1 cellular context compared by ENCODE assay signal in genomic region chr4:47221721-47222120, GRCh38.
TF ChIP-seq lines count a peak whose summit lies in the region.

No MANE protein-coding gene starts in this region.

TF ChIP-seq in WTC11, 78 proteins besides CTCF, POLR2A, EP300 and RAD21 (continued from another document):
- TF ChIP-seq ZNF121 (CRISPR knock-in tag; IDR thresholded peaks at IDR 0.05) (no peak), ZNF396 (CRISPR knock-in tag; IDR thresholded peaks at IDR 0.05; ENCODE audit: borderline replicate concordance) (no peak), EMX1 (CRISPR knock-in tag; IDR thresholded peaks at IDR 0.05) (no peak), MXD4 (CRISPR knock-in tag; IDR thresholded peaks at IDR 0.05; ENCODE audit: borderline replicate concordance) (no peak)
- TF ChIP-seq, protein P1, sequence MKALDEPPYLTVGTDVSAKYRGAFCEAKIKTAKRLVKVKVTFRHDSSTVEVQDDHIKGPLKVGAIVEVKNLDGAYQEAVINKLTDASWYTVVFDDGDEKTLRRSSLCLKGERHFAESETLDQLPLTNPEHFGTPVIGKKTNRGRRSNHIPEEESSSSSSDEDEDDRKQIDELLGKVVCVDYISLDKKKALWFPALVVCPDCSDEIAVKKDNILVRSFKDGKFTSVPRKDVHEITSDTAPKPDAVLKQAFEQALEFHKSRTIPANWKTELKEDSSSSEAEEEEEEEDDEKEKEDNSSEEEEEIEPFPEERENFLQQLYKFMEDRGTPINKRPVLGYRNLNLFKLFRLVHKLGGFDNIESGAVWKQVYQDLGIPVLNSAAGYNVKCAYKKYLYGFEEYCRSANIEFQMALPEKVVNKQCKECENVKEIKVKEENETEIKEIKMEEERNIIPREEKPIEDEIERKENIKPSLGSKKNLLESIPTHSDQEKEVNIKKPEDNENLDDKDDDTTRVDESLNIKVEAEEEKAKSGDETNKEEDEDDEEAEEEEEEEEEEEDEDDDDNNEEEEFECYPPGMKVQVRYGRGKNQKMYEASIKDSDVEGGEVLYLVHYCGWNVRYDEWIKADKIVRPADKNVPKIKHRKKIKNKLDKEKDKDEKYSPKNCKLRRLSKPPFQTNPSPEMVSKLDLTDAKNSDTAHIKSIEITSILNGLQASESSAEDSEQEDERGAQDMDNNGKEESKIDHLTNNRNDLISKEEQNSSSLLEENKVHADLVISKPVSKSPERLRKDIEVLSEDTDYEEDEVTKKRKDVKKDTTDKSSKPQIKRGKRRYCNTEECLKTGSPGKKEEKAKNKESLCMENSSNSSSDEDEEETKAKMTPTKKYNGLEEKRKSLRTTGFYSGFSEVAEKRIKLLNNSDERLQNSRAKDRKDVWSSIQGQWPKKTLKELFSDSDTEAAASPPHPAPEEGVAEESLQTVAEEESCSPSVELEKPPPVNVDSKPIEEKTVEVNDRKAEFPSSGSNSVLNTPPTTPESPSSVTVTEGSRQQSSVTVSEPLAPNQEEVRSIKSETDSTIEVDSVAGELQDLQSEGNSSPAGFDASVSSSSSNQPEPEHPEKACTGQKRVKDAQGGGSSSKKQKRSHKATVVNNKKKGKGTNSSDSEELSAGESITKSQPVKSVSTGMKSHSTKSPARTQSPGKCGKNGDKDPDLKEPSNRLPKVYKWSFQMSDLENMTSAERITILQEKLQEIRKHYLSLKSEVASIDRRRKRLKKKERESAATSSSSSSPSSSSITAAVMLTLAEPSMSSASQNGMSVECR (CRISPR knock-in tag; IDR thresholded peaks at IDR 0.05; ENCODE audit: borderline replicate concordance): no peak
